14 cellular contexts compared by ENCODE assay signal in the genomic region with DNA sequence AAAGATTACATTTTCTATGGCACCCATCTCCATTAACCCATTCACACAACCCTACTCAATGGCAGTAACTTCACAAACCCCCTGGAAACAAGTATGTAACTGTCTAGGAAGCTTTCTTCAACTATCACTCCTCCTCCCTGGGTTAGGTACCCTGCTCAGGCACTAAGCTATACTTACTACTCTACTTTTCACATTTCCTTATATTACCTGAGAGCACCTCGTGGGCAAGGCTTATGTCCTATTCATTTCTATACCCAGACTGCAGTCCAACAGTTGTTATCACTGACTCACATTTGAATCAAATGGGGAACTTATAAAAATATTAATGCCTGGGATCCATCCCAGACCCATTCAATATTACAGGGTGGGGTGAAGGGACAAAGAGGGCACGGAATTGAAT. TPM values are rescaled to one million over a fixed set of nuclear protein-coding genes. Genes with fewer than 3 reads are reported as not detected.
DNase-seq lines count a peak whose midpoint lies in the region; ATAC-seq and TF ChIP-seq lines count a peak whose summit lies in the region.
"Had no signal": no experiment of that assay in that cellular context is flagged by ENCODE, and none has a peak within 500 bp of the region (broad histone marks: within the 10 kb centered on the region; RNA-seq: fewer than 3 reads in every experiment).

No MANE protein-coding gene starts in this region.

- H3K4me1 Mint-ChIP-seq in endodermal cell, result peaks cover 40% of the 10 kb centered on the region

- H3K27me3 Mint-ChIP-seq in endodermal cell (ENCODE audit: insufficient read depth), result no peaks in the 10 kb centered on the region

- no peak overlapping the region for H3K9ac ChIP-seq in OCI-LY3 (ENCODE audit: low read length)
- H3K9ac ChIP-seq in endodermal cell (ENCODE audit: extremely low read depth, low read length, poor library complexity, severe bottlenecking), result no peak overlapping the region

- H3K27ac Mint-ChIP-seq in endodermal cell, result no peak overlapping the region
- H3K27ac Mint-ChIP-seq: activated naive CD8-positive, alpha-beta T cell treated with anti-CD3 and anti-CD28 coated beads for 36 hours; CD4-positive, alpha-beta memory T cell; stimulated activated naive CD8-positive, alpha-beta T cell treated with anti-CD3 and anti-CD28 coated beads, Interleukin-15, Interleukin-2, amounts not matched to agents 100 ng/mL and 50 ng/mL, for 24 hours had no signal

- 0 out of 2 replicates have a peak, but pooled peaks cover 5% of the 10 kb centered on the region for H3F3A ChIP-seq in DOHH2 (ENCODE audit: control insufficient read depth, insufficient read depth)

- H4K20me1 ChIP-seq in DOHH2 (ENCODE audit: control insufficient read depth, insufficient read depth, low read depth, low read length) (peaks cover 28% of the 10 kb centered on the region), OCI-LY3 (ENCODE audit: insufficient read depth, low read length) (peaks cover 45% of the 10 kb centered on the region), osteoblast (ENCODE audit: insufficient read depth, low read length) (peaks cover 56% of the 10 kb centered on the region)

- no peaks in the 10 kb centered on the region for H3K9me3 ChIP-seq in DOHH2 (ENCODE audit: control insufficient read depth, insufficient read depth, low read length)
- H3K9me3 ChIP-seq in OCI-LY3 (ENCODE audit: insufficient read depth, low read length), result no peaks in the 10 kb centered on the region
- H3K9me3 ChIP-seq in endodermal cell (ENCODE audit: control insufficient read depth, low read length), result no peaks in the 10 kb centered on the region
- no peaks in the 10 kb centered on the region for H3K9me3 ChIP-seq in osteoblast (ENCODE audit: low read depth, low read length)
- H3K9me3 ChIP-seq in psoas muscle, result no peaks in the 10 kb centered on the region

- TF ChIP-seq CTCF in DOHH2 (IDR thresholded peaks at IDR 0.05; ENCODE audit: low read depth, low read length, poor library complexity, severe bottlenecking) (no peak), OCI-LY3 (IDR thresholded peaks at IDR 0.05; ENCODE audit: low read depth, low read length) (no peak), endodermal cell (conservative IDR thresholded peaks at IDR 0.05) (no peak), osteoblast (IDR thresholded peaks at IDR 0.05; ENCODE audit: extremely low read depth, low read depth, low read length) (no peak), psoas muscle (IDR thresholded peaks at IDR 0.05) (no peak)

- no peaks in the 10 kb centered on the region for H3K9me2 ChIP-seq in DOHH2 (replicated peaks; ENCODE audit: control insufficient read depth, low read length)

- DNase-seq in endodermal cell, result no peak
- no peak for DNase-seq in osteoblast (ENCODE audit: insufficient read length, low spot score, missing footprints)
- DNase-seq in activated CD4-positive, CD25-positive, alpha-beta regulatory T cell treated with anti-CD3 and anti-CD28 coated beads, Interleukin-2, amount 50 U/mL, for 72 hours, result no peak
- DNase-seq in psoas muscle, result no peak
- DNase-seq in dedifferentiated amniotic fluid mesenchymal stem cell (ENCODE audit: extremely low spot score), result no peak
- DNase-seq: activated naive CD8-positive, alpha-beta T cell treated with anti-CD3 and anti-CD28 coated beads for 36 hours; CD4-positive, alpha-beta memory T cell; dorsolateral prefrontal cortex; stimulated activated CD4-positive, alpha-beta T cell treated with anti-CD3 and anti-CD28 coated beads, Interleukin-4, amount 100 ng/mL, for 1 hour had no signal

- H2AFZ ChIP-seq in OCI-LY3 (ENCODE audit: low read depth, low read length) (no peak overlapping the region), osteoblast (ENCODE audit: low read length) (no peak overlapping the region)

- H3K36me3 ChIP-seq in DOHH2 (ENCODE audit: control insufficient read depth, low read length) (peaks cover 41% of the 10 kb centered on the region), OCI-LY3 (replicated peaks; ENCODE audit: low read depth, low read length) (no peaks in the 10 kb centered on the region), endodermal cell (ENCODE audit: control insufficient read depth, insufficient read depth, low read length) (no peaks in the 10 kb centered on the region), osteoblast (ENCODE audit: insufficient read depth, low read length) (no peaks in the 10 kb centered on the region), psoas muscle (ENCODE audit: insufficient read depth in 1 of 2, low read depth in 1 of 2) (no peaks in the 10 kb centered on the region)

- intact Hi-C loops in psoas muscle (cut with DNase I), result no loop called here

- H3K27me3 ChIP-seq in DOHH2 (ENCODE audit: control insufficient read depth, low read length) (no peaks in the 10 kb centered on the region), OCI-LY3 (ENCODE audit: low read depth, low read length) (no peaks in the 10 kb centered on the region), endodermal cell (ENCODE audit: control insufficient read depth, insufficient read depth, low read length, poor library complexity, severe bottlenecking) (no peaks in the 10 kb centered on the region), osteoblast (ENCODE audit: insufficient read depth, low read length) (no peaks in the 10 kb centered on the region), psoas muscle (ENCODE audit: insufficient read depth in 3 of 3, low read length in 2 of 3) (peaks cover 0 to 37% (median 10%) of the 10 kb centered on the region in 3 donors)

- H3K9me3 Mint-ChIP-seq in endodermal cell, result no peaks in the 10 kb centered on the region
- H3K9me3 Mint-ChIP-seq: activated naive CD8-positive, alpha-beta T cell treated with anti-CD3 and anti-CD28 coated beads for 36 hours; stimulated activated naive CD8-positive, alpha-beta T cell treated with anti-CD3 and anti-CD28 coated beads, Interleukin-15, Interleukin-2, amounts not matched to agents 100 ng/mL and 50 ng/mL, for 24 hours had no signal

- H3K4me3 ChIP-seq in DOHH2 (ENCODE audit: low read length) (peak overlapping the region; percentile 94), OCI-LY3 (ENCODE audit: low read length) (peak overlapping the region; percentile 82), endodermal cell (ENCODE audit: low read length) (peak overlapping the region; percentile 81), osteoblast (ENCODE audit: insufficient read depth, low read length) (peak overlapping the region; percentile 50), psoas muscle (no peak overlapping the region)
- H3K4me3 ChIP-seq: lung had no signal

- H3K79me2 ChIP-seq in DOHH2 (ENCODE audit: control insufficient read depth, low read length), result peaks cover 92% of the 10 kb centered on the region
- peaks cover 92% of the 10 kb centered on the region for H3K79me2 ChIP-seq in OCI-LY3 (ENCODE audit: low read length)
- H3K79me2 ChIP-seq in osteoblast (ENCODE audit: insufficient read depth, low read length), result peaks cover 92% of the 10 kb centered on the region

- H3K27ac ChIP-seq in DOHH2 (ENCODE audit: low read depth, low read length) (no peak overlapping the region), OCI-LY3 (ENCODE audit: low read length) (no peak overlapping the region), endodermal cell (ENCODE audit: low read depth, low read length) (no peak overlapping the region), osteoblast (ENCODE audit: low read depth, low read length) (peak overlapping the region; percentile 50), psoas muscle (no peak overlapping the region)
- H3K27ac ChIP-seq: dorsolateral prefrontal cortex had no signal

- H3K36me3 Mint-ChIP-seq in endodermal cell (ENCODE audit: low read depth), result peaks cover 2% of the 10 kb centered on the region
- H3K36me3 Mint-ChIP-seq: activated naive CD8-positive, alpha-beta T cell treated with anti-CD3 and anti-CD28 coated beads for 36 hours; CD4-positive, alpha-beta memory T cell had no signal

- H3K4me1 ChIP-seq in DOHH2 (ENCODE audit: control insufficient read depth, low read length) (peaks cover 65% of the 10 kb centered on the region), OCI-LY3 (ENCODE audit: low read length) (peaks cover 50% of the 10 kb centered on the region), endodermal cell (ENCODE audit: control insufficient read depth, insufficient read depth, low read length) (no peaks in the 10 kb centered on the region), osteoblast (ENCODE audit: insufficient read depth, low read length) (peaks cover 33% of the 10 kb centered on the region), psoas muscle (no peaks in the 10 kb centered on the region)

- WGBS in endodermal cell (ENCODE audit: insufficient coverage in 1 of 2, insufficient read length in 1 of 2), 2 experiments, result 71% methylated on average over 2 of the region's 2 CpGs; no CpG with 5 or more reads in 1 of the 2 experiments
- 87 to 91% (median 90%) methylated on average over 2 of the region's 2 CpGs for WGBS in psoas muscle, 3 donors

- ATAC-seq in psoas muscle, result no peak
- no peak for ATAC-seq in GM19035 (IDR thresholded peaks at IDR 0.05; ENCODE audit: unreplicated experiment)

- no peak overlapping the region for H3K4me3 Mint-ChIP-seq in endodermal cell
- H3K4me3 Mint-ChIP-seq: activated naive CD8-positive, alpha-beta T cell treated with anti-CD3 and anti-CD28 coated beads for 36 hours; CD4-positive, alpha-beta memory T cell; stimulated activated naive CD8-positive, alpha-beta T cell treated with anti-CD3 and anti-CD28 coated beads, Interleukin-15, Interleukin-2, amounts not matched to agents 100 ng/mL and 50 ng/mL, for 24 hours had no signal

- H3K4me2 ChIP-seq in DOHH2 (ENCODE audit: low read length) (peak overlapping the region; percentile 86), OCI-LY3 (ENCODE audit: low read length) (peak overlapping the region; percentile 79), osteoblast (ENCODE audit: insufficient read depth, low read length) (peak overlapping the region; percentile 79)

RNA-seq across cellular contexts. Expression of a gene that starts 4.6 kb away (rescaled TPM):
- 100 to 1,000 TPM; 128 to 147 TPM for total RNA-seq in endodermal cell
- polyA plus RNA-seq in endodermal cell (2013, experiment 1 of 2), result 37.8 TPM
- polyA plus RNA-seq in endodermal cell (2013, experiment 2 of 2), result 31.3 TPM
- 73.4 and 78.5 TPM in 2 replicates for total RNA-seq in osteoblast
- 1 to 10 TPM; 1.9 to 3.5 (median 2.7) TPM for total RNA-seq in psoas muscle
- polyA plus RNA-seq in psoas muscle, result 1 to 10 TPM in 2 of 3 donors, under 1 TPM in 1; 0.77 to 1.1 (median 1.0) TPM

Comparison
In these comparisons a context has a peak if more than half of its experiments do, and no peak if none do; other contexts are left out.
1. RNA of a gene that starts 4.6 kb away (total RNA-seq): 128 to 147 TPM in endodermal cell and 73.4 to 78.5 TPM in osteoblast; 1.9 to 3.5 TPM in psoas muscle; every median in the first group is over 10 times any median in the second.
2. Peak in every context shown above with its lines, with median percentiles within 50 percentile points of each other: H3K4me2 ChIP-seq.